20 cellular contexts compared by ENCODE assay signal in the genomic region with DNA sequence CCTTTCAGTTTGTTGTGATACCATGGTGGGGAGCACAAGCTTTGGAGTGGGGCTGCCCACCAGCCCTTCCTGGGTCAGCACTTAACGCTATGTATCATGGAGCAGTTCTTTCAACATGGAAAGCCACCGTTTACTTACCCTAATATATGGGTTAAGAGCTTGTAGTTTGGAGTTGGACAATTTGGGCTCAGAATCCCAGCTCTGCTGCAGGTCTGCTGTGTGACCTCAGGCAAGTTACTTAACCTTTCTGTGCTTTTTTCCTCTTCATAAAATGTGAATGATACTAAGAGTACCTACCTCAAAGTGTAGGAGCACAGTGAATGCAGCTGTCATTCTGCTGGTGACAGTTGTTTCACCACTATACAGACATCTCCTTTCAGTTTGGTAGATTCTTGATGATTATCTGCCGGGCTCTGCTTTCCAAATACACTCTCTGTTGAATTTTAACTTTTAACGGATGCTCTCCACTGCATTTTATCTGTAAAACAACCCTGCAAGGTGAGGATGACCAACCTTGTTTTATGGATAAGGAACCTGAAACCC. TPM values are rescaled to one million over a fixed set of nuclear protein-coding genes. Genes with fewer than 3 reads are reported as not detected.
DNase-seq lines count a peak whose midpoint lies in the region; ATAC-seq, FAIRE-seq and TF ChIP-seq lines count a peak whose summit lies in the region.
"Had no signal": no experiment of that assay in that cellular context is flagged by ENCODE, and none has a peak within 500 bp of the region (broad histone marks: within the 10 kb centered on the region; RNA-seq: fewer than 3 reads in every experiment).

No MANE protein-coding gene starts in this region.

- H2AK5ac ChIP-seq in H1 (ENCODE audit: low read depth, low read length) = no peak overlapping the region

- H3K4me3 ChIP-seq in HEK293 (ENCODE audit: low read depth, low read length) = no peak overlapping the region
- H3K4me3 ChIP-seq in K562 = no peak overlapping the region
- H3K4me3 ChIP-seq in H1 (ENCODE audit: extremely low read depth in 1 of 4, insufficient read depth in 2 of 4, low read depth in 3 of 4, low read length in 4 of 4) = no peak overlapping the region
- H3K4me3 ChIP-seq: BLaER1, GM12878, GM23338, HAP-1 had no signal

- no peaks in the 10 kb centered on the region for H3K23me2 ChIP-seq in H1 (ENCODE audit: low read depth, low read length)

- H3K27me3 ChIP-seq in K562 (ENCODE audit: control insufficient read depth in 2 of 2, insufficient read depth in 2 of 2, low read length in 2 of 2) (peaks cover 38 to 44% of the 10 kb centered on the region in 2 experiments), H1 (replicated peaks in 1 of 4; ENCODE audit: control insufficient read depth in 3 of 4, extremely low read depth in 1 of 4, insufficient read depth in 3 of 4, low read length in 3 of 4) (no peaks in the 10 kb centered on the region)
- H3K27me3 ChIP-seq: BLaER1 had no signal

- H4K5ac ChIP-seq in H1 (ENCODE audit: insufficient read length, low read depth, low read length) = no peak overlapping the region

- H4K91ac ChIP-seq in H1 (replicated peaks; ENCODE audit: insufficient read length, low read length) = no peak overlapping the region

- POLR2A ChIA-PET in HEK293 (lab: Yijun Ruan, JAX) (no interaction called here), K562 (lab: Yijun Ruan, JAX) (interaction anchor here (0.7 to 1.6 kb wide), 7 partner anchors 8 to 33 kb away, joined by 3 to 4 read pairs (median 3); no protein-coding TSS in a partner anchor), H1 (lab: Charles Lee; ENCODE audit: partially characterized antibody) (interaction anchor here (1.5 kb wide), 1 partner anchor 38 kb away, joined by 3 read pairs; no protein-coding TSS in a partner anchor)

- H4K20me1 ChIP-seq in K562 (replicated peaks; ENCODE audit: control insufficient read depth, insufficient read depth, low read length) = 0 out of 2 replicates have a peak, but pooled peaks cover 5% of the 10 kb centered on the region
- H4K20me1 ChIP-seq in H1 (replicated peaks in 1 of 2; ENCODE audit: control insufficient read depth in 1 of 2, insufficient read depth in 2 of 2, low read length in 2 of 2) = peaks cover 0 to 15% of the 10 kb centered on the region in 2 experiments
- H4K20me1 ChIP-seq: BLaER1 had no signal

- TF ChIP-seq EP300 in K562 (IDR thresholded peaks at IDR 0.05; ENCODE audit: low read length) (no peak), H1 (IDR thresholded peaks at IDR 0.05; ENCODE audit: borderline replicate concordance in 1 of 2, low read depth in 2 of 2, low read length in 2 of 2) (no peak)

- H2BK15ac ChIP-seq in H1 (ENCODE audit: low read length) = no peak overlapping the region

- no peak overlapping the region for H3K23ac ChIP-seq in H1 (ENCODE audit: insufficient read length)

- H3K79me2 ChIP-seq in K562 (ENCODE audit: control insufficient read depth, insufficient read depth, low read length) (no peaks in the 10 kb centered on the region), H1 (ENCODE audit: control insufficient read depth in 1 of 2, insufficient read depth in 2 of 2, low read length in 2 of 2) (peaks cover 0 to 46% of the 10 kb centered on the region in 2 experiments; a peak in 2 of 4 replicates)

- no peak overlapping the region for H2BK12ac ChIP-seq in H1 (ENCODE audit: low read depth, low read length)

- intact Hi-C loops in K562 (cut with micrococcal nuclease) = no loop called here

- H3K27ac ChIP-seq in HEK293 (ENCODE audit: extremely low read depth, low read depth, low read length) = no peak overlapping the region
- H3K27ac ChIP-seq in K562 (ENCODE audit: extremely low read depth, low read depth, low read length) = no peak overlapping the region
- H3K27ac ChIP-seq in H1 (ENCODE audit: low read depth, low read length) = no peak overlapping the region
- H3K27ac ChIP-seq: BLaER1, C4-2B had no signal

- TF ChIP-seq POLR2A in K562 (conservative IDR thresholded peaks at IDR 0.05) (no peak), H1 (IDR thresholded peaks at IDR 0.05; ENCODE audit: control extremely low read depth in 1 of 2, low read depth in 2 of 2, low read length in 2 of 2) (no peak)

- no peaks in the 10 kb centered on the region for H3K9me1 ChIP-seq in K562 (ENCODE audit: control insufficient read depth, insufficient read depth, low read length)

- H4K8ac ChIP-seq in H1 (ENCODE audit: extremely low read depth, insufficient read depth, low read length) = no peak overlapping the region

- CTCF ChIA-PET in HEK293 (lab: Yijun Ruan, JAX) (interaction anchor here (0.6 to 1.0 kb wide), 5 partner anchors 8 to 22 kb away, joined by 3 to 6 read pairs (median 3); no protein-coding TSS in a partner anchor), K562 (lab: Yijun Ruan, JAX; ENCODE audit: low intra/inter-chr PET ratio) (interaction anchor here (0.6 to 2.3 kb wide), 2 partner anchors 126 to 162 kb away, joined by 3 to 28 read pairs; no protein-coding TSS in a partner anchor), H1 (lab: Charles Lee; ENCODE audit: partially characterized antibody) (interaction anchor here (0.8 to 13.3 kb wide), 6 partner anchors 8 to 163 kb away, joined by 3 to 372 read pairs (median 5); a partner anchor contains a TSS)

- DNase-seq in K562 (ENCODE audit: extremely low read depth in 1 of 4, low spot score in 3 of 4) (no peak), H1 (ENCODE audit: low read depth in 1 of 2, low spot score in 2 of 2) (no peak), GF-D8 (lab: John Stamatoyannopoulos, UW) (no peak)
- DNase-seq in stimulated activated naive CD4-positive, alpha-beta T cell treated with Interleukin-2 at 50 U/mL for 16 hours (lab: John Stamatoyannopoulos, UW) = no peak
- DNase-seq: Caco-2; CD4-positive, CD25-positive, alpha-beta regulatory T cell; CD8-positive, alpha-beta T cell; DMS153; DND-41 had no signal

- no peak overlapping the region for H2AFZ ChIP-seq in K562 (ENCODE audit: low read depth, low read length)
- H2AFZ ChIP-seq in H1 (ENCODE audit: low read length) = no peak overlapping the region
- H2AFZ ChIP-seq: GM23338 had no signal

- H3K79me1 ChIP-seq in H1 (ENCODE audit: low read depth, low read length) = peaks cover 16% of the 10 kb centered on the region

- H2BK20ac ChIP-seq in H1 (ENCODE audit: low read length) = no peak overlapping the region

- H2BK5ac ChIP-seq in H1 (ENCODE audit: low read depth, low read length) = no peak overlapping the region

- no peak for TF ChIP-seq RAD21 in K562 (CRISPR knock-in tag; conservative IDR thresholded peaks at IDR 0.05 in 1 of 2, IDR thresholded peaks at IDR 0.05 in 1 of 2)
- no peak for TF ChIP-seq RAD21 in H1 (IDR thresholded peaks at IDR 0.05 in 1 of 2, conservative IDR thresholded peaks at IDR 0.05 in 1 of 2; ENCODE audit: low read depth in 2 of 2, low read length in 2 of 2)

- TF ChIP-seq CTCF in HEK293 (tag by site-specific recombination; IDR thresholded peaks at IDR 0.05) = no peak
- no peak for TF ChIP-seq CTCF in K562 (IDR thresholded peaks at IDR 0.05 in 2 of 3, conservative IDR thresholded peaks at IDR 0.05 in 1 of 3; ENCODE audit: insufficient read depth in 2 of 3, low read depth in 1 of 3, low read length in 3 of 3)
- TF ChIP-seq CTCF in H1 (IDR thresholded peaks at IDR 0.05; ENCODE audit: control extremely low read depth in 1 of 3, insufficient read depth in 1 of 3, low read depth in 1 of 3, low read length in 3 of 3) = no peak

- BruUV-seq in K562 (replicated peaks; lab: Mats Ljungman, UMichigan) = no TSS peak

- no peak overlapping the region for H3K56ac ChIP-seq in H1 (replicated peaks; ENCODE audit: insufficient read length, low read depth, low read length)

- H3K36me3 ChIP-seq in HEK293 (ENCODE audit: control insufficient read depth in 2 of 2, insufficient read depth in 1 of 2, low read length in 2 of 2) (no peaks in the 10 kb centered on the region), K562 (ENCODE audit: control insufficient read depth, insufficient read depth, low read length) (no peaks in the 10 kb centered on the region), H1 (ENCODE audit: control insufficient read depth in 2 of 4, insufficient read depth in 4 of 4, low read length in 3 of 4) (peaks cover 0 to 2% (median 0%) of the 10 kb centered on the region in 4 experiments; a peak in 1 of 8 replicates)
- H3K36me3 ChIP-seq: BLaER1, HAP-1 had no signal

- H3K4me1 ChIP-seq in HEK293 (ENCODE audit: control insufficient read depth, insufficient read depth, low read length) (no peaks in the 10 kb centered on the region), K562 (replicated peaks in 1 of 2; ENCODE audit: control insufficient read depth in 2 of 2, insufficient read depth in 2 of 2, low read length in 2 of 2) (peaks cover 0 to 7% of the 10 kb centered on the region in 2 experiments; a peak in 3 of 5 replicates), H1 (replicated peaks in 1 of 4; ENCODE audit: control insufficient read depth in 3 of 4, insufficient read depth in 4 of 4, low read length in 3 of 4) (peaks cover 13 to 17% (median 15%) of the 10 kb centered on the region in 4 experiments)
- H3K4me1 ChIP-seq: HAP-1 had no signal

- no peak overlapping the region for H3K18ac ChIP-seq in H1 (ENCODE audit: extremely low read depth, low read length)

- no peaks in the 10 kb centered on the region for H3K9me3 ChIP-seq in HEK293 (ENCODE audit: control insufficient read depth, insufficient read depth, low read depth, low read length)
- no peaks in the 10 kb centered on the region for H3K9me3 ChIP-seq in K562 (replicated peaks; ENCODE audit: control insufficient read depth, insufficient read depth, low read depth, low read length)
- H3K9me3 ChIP-seq in H1 (ENCODE audit: insufficient read depth in 2 of 2, low read depth in 1 of 2, low read length in 1 of 2) = no peaks in the 10 kb centered on the region
- H3K9me3 ChIP-seq: BLaER1, Caco-2, HAP-1 had no signal

- H3K14ac ChIP-seq in H1 (ENCODE audit: insufficient read length) = no peak overlapping the region

- in situ Hi-C loops in K562 (cut with MboI) = no loop called here

- no peak overlapping the region for H2BK120ac ChIP-seq in H1 (replicated peaks; ENCODE audit: low read depth, low read length)

- H3K9ac ChIP-seq in K562 (ENCODE audit: insufficient read depth in 1 of 2, low read depth in 2 of 2, low read length in 2 of 2) (no peak overlapping the region), H1 (replicated peaks in 1 of 4; ENCODE audit: extremely low read depth in 1 of 4, low read depth in 3 of 4, low read length in 3 of 4) (no peak overlapping the region)
- H3K9ac ChIP-seq: BLaER1 had no signal

- FAIRE-seq in K562 (lab: Jason Lieb, UNC) (no peak), H1 (lab: Jason Lieb, UNC) (no peak)
- FAIRE-seq: G401.6, GM12878, GM19239, H54 had no signal

- ATAC-seq in K562 = no peak
- ATAC-seq in GM21619 (IDR thresholded peaks at IDR 0.05; ENCODE audit: unreplicated experiment) = no peak
- ATAC-seq: CD8-positive, alpha-beta T cell; GM12878; GM23338 had no signal

- no peak overlapping the region for H3K4ac ChIP-seq in H1 (replicated peaks; ENCODE audit: insufficient read length, low read depth, low read length)

- 17% methylated on average over 4 of the region's 4 CpGs for WGBS in K562 (ENCODE audit: insufficient coverage, low coverage, missing lambda C conversion rate)
- WGBS in H1 (ENCODE audit: extremely low coverage in 1 of 2, insufficient coverage in 1 of 2, insufficient read length in 1 of 2, insufficient replicate concordance in 2 of 2, low coverage in 1 of 2, low lambda C conversion rate in 2 of 2, missing lambda C conversion rate in 1 of 2), 2 experiments = 80% methylated on average over 4 of the region's 4 CpGs; no CpG with 5 or more reads in 1 of the 2 experiments

- H3K4me2 ChIP-seq in K562 (ENCODE audit: insufficient read depth, low read length) = no peak overlapping the region
- no peak overlapping the region for H3K4me2 ChIP-seq in H1 (ENCODE audit: insufficient read depth in 1 of 2, low read depth in 2 of 2, low read length in 2 of 2)
- H3K4me2 ChIP-seq: BLaER1, GM23338 had no signal

RNA-seq across cellular contexts. Expression of a gene that starts 23.8 kb away (rescaled TPM):
- total RNA-seq in K562 (2011; cell fraction: chromatin; rRNA removed; ENCODE audit: low replicate concordance) = 0.40 and 0.95 TPM in 2 replicates
- total RNA-seq in K562 (2011; cell fraction: nucleolus; rRNA removed) = 0.13 and 0.33 TPM in 2 replicates
- total RNA-seq in K562 (2011; cell fraction: nucleoplasm; rRNA removed) = 0.29 and 0.38 TPM in 2 replicates
- 0.12 and 0.14 TPM in 2 replicates for total RNA-seq in K562 (2014; rRNA removed)
- total RNA-seq in K562 (2014; rRNA removed; fragmentation: Illumina TruSeq; extraction: Trizol) = not detected in 2 replicates
- not detected in 2 replicates for total RNA-seq in K562 (2015; rRNA removed; fragmentation: Illumina TruSeq; extraction: Trizol)
- total RNA-seq in K562 (2021) = 0.22 and 0.38 TPM in 2 replicates
- 0.18 and 0.49 TPM in 2 replicates for polyA plus RNA-seq in K562 (2011; rRNA removed)
- 0.37 and 0.40 TPM in 2 replicates for polyA plus RNA-seq in K562 (2011; cell fraction: cytosol; rRNA removed)
- polyA plus RNA-seq in K562 (2011; cell fraction: nucleus; rRNA removed) = 0.16 and 0.18 TPM in 2 replicates
- 0.18 and 0.25 TPM in 2 replicates for polyA plus RNA-seq in K562 (2012)
- polyA plus RNA-seq in K562 (2014; fragmentation: Illumina TruSeq; extraction: Trizol) = 0.11 and 0.22 TPM in 2 replicates
- polyA plus RNA-seq in K562 (2014; fragmentation: Nextera tagmentation; extraction: Ambion mirVana) = under 1 TPM in 1 of 2 experiments, not detected in 1; 0.04 TPM
- 0.07 TPM in 1 of 2 replicates, not detected in the other for polyA plus RNA-seq in K562 (2014; rRNA removed)
- polyA minus RNA-seq in K562 (2011; rRNA and poly(A)+ RNA removed) = 0.07 and 0.15 TPM in 2 replicates
- polyA minus RNA-seq in K562 (2011; cell fraction: cytosol; rRNA and poly(A)+ RNA removed) = not detected in 2 replicates
- 0.56 TPM in 1 of 2 replicates, not detected in the other for polyA minus RNA-seq in K562 (2011; cell fraction: nucleus; rRNA and poly(A)+ RNA removed)
- total RNA-seq in H1 (2021; fragmentation: NEBNext Ultra II Directional; extraction: Animal tissue kit (Norgen Biotek cat#: 25700)) = 175 and 178 TPM in 2 replicates
- 362 and 487 TPM in 2 replicates for polyA plus RNA-seq in H1 (2011; rRNA removed)
- 189 TPM for polyA plus RNA-seq in H1 (2011; cell fraction: cytosol; rRNA removed)
- 238 TPM for polyA plus RNA-seq in H1 (2011; cell fraction: nucleus; rRNA removed)
- polyA plus RNA-seq in H1 (2012, experiment 1 of 2) = 179 to 258 TPM (median 246 TPM) in 4 replicates
- polyA plus RNA-seq in H1 (2012, experiment 2 of 2) = 250 TPM
- 256 TPM for polyA plus RNA-seq in H1 (2013, experiment 1 of 2)
- polyA plus RNA-seq in H1 (2013, experiment 2 of 2) = 256 TPM
- 155 and 168 TPM in 2 replicates for polyA minus RNA-seq in H1 (2011; rRNA and poly(A)+ RNA removed)
- polyA minus RNA-seq in H1 (2011; cell fraction: cytosol; rRNA and poly(A)+ RNA removed) = 169 TPM
- 75.5 TPM for polyA minus RNA-seq in H1 (2011; cell fraction: nucleus; rRNA and poly(A)+ RNA removed)
- total RNA-seq: A172; CD4-positive, CD25-positive, alpha-beta regulatory T cell; CD8-positive, alpha-beta T cell had no signal
- polyA plus RNA-seq: CD4-positive, CD25-positive, alpha-beta regulatory T cell had no signal

Comparison
In these comparisons a context has a peak if more than half of its experiments do, and no peak if none do; other contexts are left out.
1. RNA of a gene that starts 23.8 kb away (total RNA-seq): 175 to 178 TPM in H1; 0.12 to 0.95 TPM in K562; every median in the first group is over 10 times any median in the second.